In the genomic region with DNA sequence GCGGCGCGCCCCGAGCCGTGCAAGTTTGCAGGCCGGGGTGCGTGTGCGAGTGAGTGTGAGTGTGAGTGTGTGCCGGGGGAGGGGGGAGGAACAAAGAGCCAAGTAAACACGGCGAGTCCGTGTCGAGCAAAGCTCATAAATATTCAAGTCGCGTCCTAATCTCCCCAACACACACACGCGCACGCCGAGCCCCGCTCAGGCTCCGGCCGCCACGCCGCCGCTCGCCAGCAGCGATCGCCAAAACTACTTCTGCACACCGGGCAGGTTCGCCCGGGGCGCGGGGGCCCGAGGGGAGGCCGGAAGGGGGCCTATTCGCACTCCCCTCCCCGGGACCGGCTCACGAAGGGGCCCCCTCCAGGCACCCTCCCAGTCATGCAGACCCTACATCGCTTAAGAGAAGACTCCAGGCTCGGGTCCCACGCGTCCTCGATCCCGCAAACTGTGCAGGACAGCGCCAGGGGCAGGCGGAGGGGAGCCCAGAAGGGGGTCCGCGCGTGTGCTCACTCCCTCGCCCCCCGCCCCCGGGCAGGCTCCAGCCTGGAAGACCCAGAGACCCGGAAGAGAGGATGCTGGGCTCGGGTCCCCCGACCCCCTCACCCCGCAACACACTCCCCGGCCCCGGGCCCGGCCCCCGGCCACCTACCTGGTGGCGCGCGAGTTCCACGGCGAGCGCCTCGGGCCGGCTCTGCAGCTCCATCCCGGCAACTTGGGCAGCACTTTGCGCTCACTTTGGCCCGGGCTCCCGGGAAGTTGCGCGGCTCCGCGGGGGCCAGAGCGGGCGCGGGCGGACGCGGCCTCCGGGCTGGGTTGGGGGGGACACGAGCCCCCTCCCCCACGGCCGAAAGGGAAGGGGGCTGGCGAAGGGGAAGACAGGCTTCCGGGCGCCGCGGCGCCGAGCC, we compare ENCODE assay signal across 8 cellular contexts. TPM values are rescaled to one million over a fixed set of nuclear protein-coding genes. Genes with fewer than 3 reads are reported as not detected.
DNase-seq lines count a peak whose midpoint lies in the region; ATAC-seq and TF ChIP-seq lines count a peak whose summit lies in the region.

No MANE protein-coding gene starts in this region.

- H3K9me3 Mint-ChIP-seq in nephron progenitor cell, result no peaks in the 10 kb centered on the region

- H3K4me3 Mint-ChIP-seq in nephron progenitor cell, result peak overlapping the region; percentile 82

- no peaks in the 10 kb centered on the region; the same call in 1 of the 2 replicates for H3K4me1 ChIP-seq in BE2C

- no peak for ATAC-seq in HG02981 (IDR thresholded peaks at IDR 0.05; ENCODE audit: unreplicated experiment)
- no peak for ATAC-seq in HG03025 (IDR thresholded peaks at IDR 0.05; ENCODE audit: low FRiP score, unreplicated experiment)

- no peak overlapping the region for H3K27ac ChIP-seq in coronary artery

- no peaks in the 10 kb centered on the region for H3K27me3 ChIP-seq in BE2C

- no peak overlapping the region for H3K27ac Mint-ChIP-seq in nephron progenitor cell

- DNase-seq in BE2C (peak; percentile 39), M059J (ENCODE audit: low read depth) (peak; percentile 2), coronary artery (ENCODE audit: low spot score) (no peak), nephron progenitor cell (peak; percentile 53), ureter (ENCODE audit: low spot score) (no peak), cortex of kidney (lab: John Stamatoyannopoulos, UW) (no peak)

- peaks cover 9% of the 10 kb centered on the region for H3K27me3 Mint-ChIP-seq in nephron progenitor cell (ENCODE audit: low read depth, poor library complexity)

- peaks cover 7% of the 10 kb centered on the region; the same call in 1 of the 2 replicates for H3K36me3 ChIP-seq in BE2C

- H3K4me3 ChIP-seq in BE2C (ENCODE audit: low read depth, low read length) (peak overlapping the region; percentile 86), coronary artery (peak overlapping the region; percentile 74)

- H3K4me1 Mint-ChIP-seq in nephron progenitor cell, result peaks cover 43% of the 10 kb centered on the region

- TF ChIP-seq CTCF in BE2C (IDR thresholded peaks at IDR 0.05; ENCODE audit: low read depth, low read length), result no peak
- TF ChIP-seq CTCF in coronary artery (IDR thresholded peaks at IDR 0.05), result no peak
- no peak for TF ChIP-seq CTCF in nephron progenitor cell (IDR thresholded peaks at IDR 0.05)

- H3K36me3 Mint-ChIP-seq in nephron progenitor cell (ENCODE audit: low read depth), result peaks cover 13% of the 10 kb centered on the region

- H3K9me3 ChIP-seq in BE2C, result no peaks in the 10 kb centered on the region

RNA-seq across cellular contexts. Expression of a gene that starts 0.7 kb away (rescaled TPM):
- polyA plus RNA-seq in BE2C (2012; ENCODE audit: insufficient read depth, insufficient read length, low read depth), result 24.6 TPM
- not detected in 2 replicates for total RNA-seq in M059J (2014; rRNA removed; shearing (Covaris generic))
- 3.9 TPM for total RNA-seq in ureter

Comparison
In these comparisons a context has a peak if more than half of its experiments do, and no peak if none do; other contexts are left out.
1. DNase-seq: peak in BE2C (single experiment), M059J (single experiment) and nephron progenitor cell (single experiment); none in coronary artery (single experiment), ureter (single experiment) and cortex of kidney (single experiment).